Comparison of ENCODE assay signal across 8 cellular contexts in genomic region chr17:49996495-49997255, GRCh38. TPM values are rescaled to one million over a fixed set of nuclear protein-coding genes. Genes with fewer than 3 reads are reported as not detected.
DNase-seq lines count a peak whose midpoint lies in the region; ATAC-seq, FAIRE-seq and TF ChIP-seq lines count a peak whose summit lies in the region.

No MANE protein-coding gene starts in this region.

- H3K4me3 ChIP-seq in adrenal gland (peak overlapping the region in 1 of 4 donors; percentile 51), iPS-18a (ENCODE audit: low read length) (peak overlapping the region; percentile 41)

- peak; percentile 98 for TF ChIP-seq CTCF in D721Med (IDR thresholded peaks at IDR 0.05; ENCODE audit: insufficient read depth, missing control alignments)
- TF ChIP-seq CTCF in adrenal gland (IDR thresholded peaks at IDR 0.05), result peak; percentile 94 to 98 (median 96)

- peaks cover 59% of the 10 kb centered on the region for H3K27me3 ChIP-seq in adrenal gland
- peaks cover 91% of the 10 kb centered on the region for H3K27me3 ChIP-seq in iPS-18a (ENCODE audit: control insufficient read depth, insufficient read depth, low read length)

- DNase-seq in D721Med (ENCODE audit: insufficient read length, low spot score) (no peak), KBM-7 (peak; percentile 69), T follicular helper cell (ENCODE audit: low read depth) (peak; percentile 44), adrenal gland (peak in 6 of 7 donors; percentile 43 to 63 (median 48)), SW480 (ENCODE audit: low spot score) (no peak)
- peak; percentile 46 to 64 for DNase-seq in stimulated activated CD4-positive, alpha-beta T cell treated with anti-CD3 and anti-CD28 coated beads, Interleukin-15, amount 100 ng/mL, for 1 hour (ENCODE audit: low read depth in 1 of 2, low spot score in 1 of 2)

- H3K9me3 ChIP-seq in adrenal gland (replicated peaks in 1 of 3) (no peaks in the 10 kb centered on the region), iPS-18a (ENCODE audit: control insufficient read depth, low read depth, low read length) (no peaks in the 10 kb centered on the region)

- H3K36me3 ChIP-seq in adrenal gland (replicated peaks in 1 of 2) (no peaks in the 10 kb centered on the region), iPS-18a (ENCODE audit: control insufficient read depth, low read depth, low read length) (no peaks in the 10 kb centered on the region)

- in situ Hi-C loops in KBM-7 (cut with MboI; ENCODE audit: low pct_unique_long_range_greater_than_20kb, low sequenced_read_pairs), result loop anchor here (25.0 kb wide), 1 partner anchor 434 kb away; no protein-coding TSS in a partner anchor

- FAIRE-seq in D721Med (lab: Jason Lieb, UNC), result no peak

- H3K27ac ChIP-seq in adrenal gland (no peak overlapping the region), iPS-18a (ENCODE audit: low read length) (no peak overlapping the region)

- H3K4me1 ChIP-seq in adrenal gland (replicated peaks in 1 of 2) (peaks cover 19 to 28% of the 10 kb centered on the region in 2 donors), iPS-18a (ENCODE audit: control insufficient read depth, low read depth, low read length) (no peaks in the 10 kb centered on the region)

- no peak for TF ChIP-seq POLR2A in adrenal gland (IDR thresholded peaks at IDR 0.05)

- WGBS in adrenal gland, 4 donors, result 0 to 1% (median 1%) methylated on average over 2 to 56 of the region's 56 CpGs

- intact Hi-C loops in adrenal gland (cut with DNase I), result loop anchor here (2.0 to 10.0 kb wide), 7 partner anchors 99 to 432 kb away; partner anchors contain the start of genes NXPH3 (in 1 of the 2) and SLC35B1 (in 1 of the 2)

- H3K9ac ChIP-seq in iPS-18a (ENCODE audit: low read length), result no peak overlapping the region

- no peak for ATAC-seq in GM18517 (IDR thresholded peaks at IDR 0.05; ENCODE audit: unreplicated experiment)

RNA-seq across cellular contexts. Expression of gene DLX3, which starts 1.7 kb away (rescaled TPM):
- total RNA-seq in adrenal gland, result under 1 TPM in 5 of 8 donors, not detected in 3; 0.36 to 0.83 (median 0.49) TPM
- polyA plus RNA-seq in adrenal gland, result under 1 TPM; 0.07 to 0.24 (median 0.13) TPM

RNA-seq across cellular contexts. Expression of gene DLX4, which starts 27.7 kb away (rescaled TPM):
- under 1 TPM in 5 of 8 donors, not detected in 3; 0.18 to 0.96 (median 0.27) TPM for total RNA-seq in adrenal gland
- polyA plus RNA-seq in adrenal gland, result under 1 TPM; 0.10 to 0.48 (median 0.11) TPM

RNA-seq across cellular contexts. Expression of gene ITGA3, which starts 59.2 kb away (rescaled TPM):
- 100 to 1,000 TPM in 7 of 8 donors, 10 to 100 TPM in 1; 31.4 to 206 (median 134) TPM for total RNA-seq in adrenal gland
- 100 to 1,000 TPM in 2 of 3 donors, 10 to 100 TPM in 1; 20.9 to 164 (median 116) TPM for polyA plus RNA-seq in adrenal gland

Comparison
In these comparisons a context has a peak if more than half of its experiments do, and no peak if none do; other contexts are left out.
1. DNase-seq: peak in KBM-7 (single experiment), T follicular helper cell (single experiment), adrenal gland (6 of 7) and stimulated activated CD4-positive, alpha-beta T cell treated with anti-CD3 and anti-CD28 coated beads, Interleukin-15, amount 100 ng/mL, for 1 hour (2 of 2); none in D721Med (single experiment) and SW480 (single experiment).